ENCODE assay signal across 8 cellular contexts in the genomic region with DNA sequence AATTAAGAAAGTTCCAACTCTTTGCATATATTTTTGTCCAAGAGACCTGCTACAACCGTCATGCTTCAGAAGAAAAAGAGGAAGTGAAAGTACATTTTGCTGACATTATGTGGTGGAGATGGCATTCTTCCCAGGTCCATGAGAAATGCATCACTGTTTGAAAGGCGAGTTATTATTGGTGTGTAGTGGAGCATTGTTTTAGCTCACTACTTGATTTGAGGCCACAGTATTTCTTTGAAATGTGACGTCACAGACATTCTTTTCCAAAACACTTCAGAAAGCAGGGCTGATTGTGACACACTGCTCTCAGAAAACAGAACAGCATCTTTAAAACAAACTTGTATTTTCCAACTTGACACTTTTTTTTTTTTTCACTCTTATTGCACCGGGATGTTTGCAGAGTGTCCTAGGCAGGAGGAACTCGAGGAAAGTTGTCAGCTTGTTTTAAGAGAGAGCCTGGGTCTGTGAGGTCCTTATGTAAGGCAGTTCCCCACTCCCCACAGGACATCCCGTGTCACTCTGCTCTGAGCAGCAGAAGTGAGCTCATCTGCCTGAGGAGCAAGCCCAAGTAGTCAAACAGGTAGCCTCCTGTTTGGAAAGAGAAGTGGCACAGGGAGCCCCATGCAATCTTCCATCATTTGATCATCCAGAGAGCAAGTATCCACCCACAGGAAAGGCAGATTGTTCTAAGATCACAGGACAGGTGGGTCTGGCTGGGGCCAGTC. TPM values are rescaled to one million over a fixed set of nuclear protein-coding genes. Genes with fewer than 3 reads are reported as not detected.
DNase-seq lines count a peak whose midpoint lies in the region; ATAC-seq and TF ChIP-seq lines count a peak whose summit lies in the region.

No MANE protein-coding gene starts in this region.

- H3K9me3 ChIP-seq in BLaER1 (0 out of 2 replicates have a peak, but pooled peaks cover 3% of the 10 kb centered on the region), Peyer's patch (no peaks in the 10 kb centered on the region), uterus (no peaks in the 10 kb centered on the region)
- no peaks in the 10 kb centered on the region for H3K9me3 ChIP-seq in effector memory CD4-positive, alpha-beta T cell (ENCODE audit: control insufficient read depth, low read length)

- peak overlapping the region; percentile 90 for H3K4me2 ChIP-seq in BLaER1

- H3K27me3 ChIP-seq in BLaER1, result no peaks in the 10 kb centered on the region
- H3K27me3 ChIP-seq in Peyer's patch, result no peaks in the 10 kb centered on the region
- H3K27me3 ChIP-seq in effector memory CD4-positive, alpha-beta T cell (replicated peaks; ENCODE audit: control insufficient read depth, insufficient read depth, low read length, poor library complexity, severe bottlenecking), result no peaks in the 10 kb centered on the region
- no peaks in the 10 kb centered on the region for H3K27me3 ChIP-seq in uterus

- DNase-seq in Peyer's patch (no peak), mucosa of gallbladder (ENCODE audit: low spot score) (peak; percentile 74), uterus (peak; percentile 17 to 49), DMS 273 treated with DMSO at 0.1 percent for 48 hours (lab: John Stamatoyannopoulos, UW) (no peak)
- DNase-seq in effector memory CD4-positive, alpha-beta T cell, result no peak

- intact Hi-C loops in uterus (cut with DNase I; ENCODE audit: low total_unique reads), result no loop called here

- peaks cover 41% of the 10 kb centered on the region for H3K4me1 ChIP-seq in BLaER1
- peaks cover 0 to 15% (median 2%) of the 10 kb centered on the region in 4 donors for H3K4me1 ChIP-seq in Peyer's patch
- H3K4me1 ChIP-seq in effector memory CD4-positive, alpha-beta T cell (ENCODE audit: control insufficient read depth, insufficient read depth, low read length, poor library complexity, severe bottlenecking), result no peaks in the 10 kb centered on the region
- peaks cover 0 to 8% of the 10 kb centered on the region in 2 donors for H3K4me1 ChIP-seq in uterus

- H3K36me3 ChIP-seq in BLaER1 (no peaks in the 10 kb centered on the region), Peyer's patch (no peaks in the 10 kb centered on the region), uterus (no peaks in the 10 kb centered on the region)
- H3K36me3 ChIP-seq in effector memory CD4-positive, alpha-beta T cell (ENCODE audit: control insufficient read depth, insufficient read depth, low read length), result no peaks in the 10 kb centered on the region

- TF ChIP-seq POLR2A in Peyer's patch (IDR thresholded peaks at IDR 0.05), result no peak
- TF ChIP-seq POLR2A in uterus (IDR thresholded peaks at IDR 0.05), result peak in 1 of 2 donors; percentile 5

- TF ChIP-seq CTCF in Peyer's patch (IDR thresholded peaks at IDR 0.05), result no peak
- TF ChIP-seq CTCF in uterus (IDR thresholded peaks at IDR 0.05), result no peak

- peak overlapping the region; percentile 62; the same call in 1 of the 2 replicates for H3K9ac ChIP-seq in BLaER1

- peak overlapping the region; percentile 52 for H3K4me3 ChIP-seq in BLaER1
- H3K4me3 ChIP-seq in Peyer's patch, result peak overlapping the region in 3 of 4 donors; percentile 20 to 53 (median 44)
- peak overlapping the region; percentile 35 for H3K4me3 ChIP-seq in effector memory CD4-positive, alpha-beta T cell (ENCODE audit: insufficient read depth, low read depth, low read length, poor library complexity, severe bottlenecking)
- peak overlapping the region; percentile 21 to 45 for H3K4me3 ChIP-seq in uterus

- ATAC-seq in GM18873 (IDR thresholded peaks at IDR 0.05; ENCODE audit: low FRiP score, unreplicated experiment) (peak; percentile 76), HG03064 (IDR thresholded peaks at IDR 0.05; ENCODE audit: low read depth, unreplicated experiment) (peak; percentile 94)

- H3K27ac ChIP-seq in BLaER1, result peak overlapping the region; percentile 74
- peak overlapping the region; percentile 31 to 62 (median 58) for H3K27ac ChIP-seq in Peyer's patch
- no peak overlapping the region for H3K27ac ChIP-seq in effector memory CD4-positive, alpha-beta T cell (ENCODE audit: insufficient read depth, low read length, poor library complexity, severe bottlenecking)
- H3K27ac ChIP-seq in uterus, result peak overlapping the region; percentile 66 to 70

- no peaks in the 10 kb centered on the region for H4K20me1 ChIP-seq in BLaER1

RNA-seq across cellular contexts. Expression of gene SPTLC3, which starts 1.1 kb away (rescaled TPM):
- total RNA-seq in Peyer's patch, result 10 to 100 TPM; 15.9 to 21.9 (median 18.7) TPM
- total RNA-seq in mucosa of gallbladder, result 26.7 TPM
- 10 to 100 TPM in 1 of 4 donors, 1 to 10 TPM in 2, under 1 TPM in 1; 0.51 to 23.9 (median 4.5) TPM for total RNA-seq in uterus

Comparison
In these comparisons a context has a peak if more than half of its experiments do, and no peak if none do; other contexts are left out.
1. DNase-seq: peak in mucosa of gallbladder (single experiment) and uterus (2 of 2); none in Peyer's patch (0 of 3), effector memory CD4-positive, alpha-beta T cell (0 of 3) and DMS 273 treated with DMSO at 0.1 percent for 48 hours (single experiment).
2. Peak in every context shown above with its lines, with median percentiles within 50 percentile points of each other: H3K4me3 ChIP-seq.